Comparison of ENCODE assay signal across 1 cellular context in genomic region chr7:143504215-143504936, GRCh38.
TF ChIP-seq lines count a peak whose summit lies in the region.

No MANE protein-coding gene starts in this region.

TF ChIP-seq in K562, 482 proteins besides CTCF, POLR2A, EP300 and RAD21 (continued from another document and continues in another):
- TF ChIP-seq ZNF449 (CRISPR knock-in tag; IDR thresholded peaks at IDR 0.05) (no peak), CBX5 (IDR thresholded peaks at IDR 0.05; ENCODE audit: borderline replicate concordance, low read depth) (no peak), SMAD2 (IDR thresholded peaks at IDR 0.05; ENCODE audit: low read depth, low read length) (no peak), ZFPM2 (CRISPR knock-in tag; IDR thresholded peaks at IDR 0.05) (no peak), HDAC3 (IDR thresholded peaks at IDR 0.05; ENCODE audit: borderline replicate concordance, partially characterized antibody) (peak; percentile 88), C11orf30 (IDR thresholded peaks at IDR 0.05; ENCODE audit: low read depth) (no peak), FOXA3 (CRISPR knock-in tag; conservative IDR thresholded peaks at IDR 0.05 in 1 of 2, IDR thresholded peaks at IDR 0.05 in 1 of 2) (no peak), SMARCA5 (IDR thresholded peaks at IDR 0.05) (peak; percentile 53; the same call in 1 of the 2 replicates), LEF1 (IDR thresholded peaks at IDR 0.05) (peak; percentile 97), PKNOX1 (IDR thresholded peaks at IDR 0.05) (peak; percentile 98), TRIM24 (IDR thresholded peaks at IDR 0.05) (peak; percentile 96 to 98), KHSRP (IDR thresholded peaks at IDR 0.05) (peak; percentile 74), HNRNPUL1 (IDR thresholded peaks at IDR 0.05; ENCODE audit: low read length) (no peak), CTBP1 (IDR thresholded peaks at IDR 0.05; ENCODE audit: borderline replicate concordance) (peak; percentile 99), ZNF445 (CRISPR knock-in tag; IDR thresholded peaks at IDR 0.05; ENCODE audit: low read depth) (0 out of 2 replicates have a peak, but pooled peaks have one; percentile 27), EWSR1 (IDR thresholded peaks at IDR 0.05; ENCODE audit: borderline replicate concordance, low read depth, partially characterized antibody) (no peak), FIP1L1 (IDR thresholded peaks at IDR 0.05; ENCODE audit: low read depth, low read length, poor library complexity, severe bottlenecking) (no peak), CREB3L1 (IDR thresholded peaks at IDR 0.05; ENCODE audit: borderline replicate concordance, low read depth) (peak; percentile 65; the same call in 1 of the 2 replicates), ARHGAP35 (IDR thresholded peaks at IDR 0.05; ENCODE audit: partially characterized antibody) (no peak), DACH1 (IDR thresholded peaks at IDR 0.05; ENCODE audit: partially characterized antibody) (peak; percentile 92), EP400 (IDR thresholded peaks at IDR 0.05) (no peak), ZHX1 (conservative IDR thresholded peaks at IDR 0.05; ENCODE audit: low read length) (no peak), MAZ (CRISPR knock-in tag; conservative IDR thresholded peaks at IDR 0.05 in 1 of 2, IDR thresholded peaks at IDR 0.05 in 1 of 2) (peak; percentile 64 to 67; a peak in 1 of 4 replicates), DEAF1 (CRISPR knock-in tag; IDR thresholded peaks at IDR 0.05) (no peak), NR1H2 (CRISPR knock-in tag; IDR thresholded peaks at IDR 0.05) (no peak), HNRNPL (IDR thresholded peaks at IDR 0.05; ENCODE audit: low read depth, low read length) (no peak), THAP12 (CRISPR knock-in tag; IDR thresholded peaks at IDR 0.05) (0 out of 2 replicates have a peak, but pooled peaks have one; percentile 13), CREB5 (CRISPR knock-in tag; IDR thresholded peaks at IDR 0.05) (no peak), PRDM10 (IDR thresholded peaks at IDR 0.05; ENCODE audit: partially characterized antibody) (peak; percentile 58), POU5F1 (IDR thresholded peaks at IDR 0.05; ENCODE audit: borderline replicate concordance, low read depth, low read length, partially characterized antibody) (no peak), FOXJ2 (tag; IDR thresholded peaks at IDR 0.05) (no peak), ATF3 (IDR thresholded peaks at IDR 0.05) (peak; percentile 94), ATF3 (CRISPR knock-in tag; conservative IDR thresholded peaks at IDR 0.05) (peak; percentile 96), ZNF785 (CRISPR knock-in tag; IDR thresholded peaks at IDR 0.05) (no peak), HNRNPH1 (optimal IDR thresholded peaks at IDR 0.05; ENCODE audit: low read depth, low read length) (no peak), MTA1 (IDR thresholded peaks at IDR 0.05; ENCODE audit: borderline replicate concordance) (peak; percentile 85), HEY1 (CRISPR knock-in tag; IDR thresholded peaks at IDR 0.05; ENCODE audit: borderline replicate concordance) (no peak), SUPT5H (IDR thresholded peaks at IDR 0.05) (no peak), FOXK1 (CRISPR knock-in tag; IDR thresholded peaks at IDR 0.05; ENCODE audit: borderline replicate concordance) (no peak), MYNN (IDR thresholded peaks at IDR 0.05) (peak; percentile 72), MYNN (CRISPR knock-in tag; IDR thresholded peaks at IDR 0.05) (no peak), CXXC5 (CRISPR knock-in tag; IDR thresholded peaks at IDR 0.05) (peak; percentile 65), ZSCAN32 (CRISPR knock-in tag; IDR thresholded peaks at IDR 0.05) (no peak), RHOXF2B (CRISPR knock-in tag; conservative IDR thresholded peaks at IDR 0.05) (no peak), ZNF3 (CRISPR knock-in tag; IDR thresholded peaks at IDR 0.05) (no peak), MNT (conservative IDR thresholded peaks at IDR 0.05) (peak in 1 of 2 experiments; percentile 57; a peak in 2 of 4 replicates), E2F3 (CRISPR knock-in tag; IDR thresholded peaks at IDR 0.05) (no peak), ELF4 (CRISPR knock-in tag; IDR thresholded peaks at IDR 0.05) (peak; percentile 37; the same call in 1 of the 2 replicates)
